ENCODE assay signal across 8 cellular contexts in the genomic region with DNA sequence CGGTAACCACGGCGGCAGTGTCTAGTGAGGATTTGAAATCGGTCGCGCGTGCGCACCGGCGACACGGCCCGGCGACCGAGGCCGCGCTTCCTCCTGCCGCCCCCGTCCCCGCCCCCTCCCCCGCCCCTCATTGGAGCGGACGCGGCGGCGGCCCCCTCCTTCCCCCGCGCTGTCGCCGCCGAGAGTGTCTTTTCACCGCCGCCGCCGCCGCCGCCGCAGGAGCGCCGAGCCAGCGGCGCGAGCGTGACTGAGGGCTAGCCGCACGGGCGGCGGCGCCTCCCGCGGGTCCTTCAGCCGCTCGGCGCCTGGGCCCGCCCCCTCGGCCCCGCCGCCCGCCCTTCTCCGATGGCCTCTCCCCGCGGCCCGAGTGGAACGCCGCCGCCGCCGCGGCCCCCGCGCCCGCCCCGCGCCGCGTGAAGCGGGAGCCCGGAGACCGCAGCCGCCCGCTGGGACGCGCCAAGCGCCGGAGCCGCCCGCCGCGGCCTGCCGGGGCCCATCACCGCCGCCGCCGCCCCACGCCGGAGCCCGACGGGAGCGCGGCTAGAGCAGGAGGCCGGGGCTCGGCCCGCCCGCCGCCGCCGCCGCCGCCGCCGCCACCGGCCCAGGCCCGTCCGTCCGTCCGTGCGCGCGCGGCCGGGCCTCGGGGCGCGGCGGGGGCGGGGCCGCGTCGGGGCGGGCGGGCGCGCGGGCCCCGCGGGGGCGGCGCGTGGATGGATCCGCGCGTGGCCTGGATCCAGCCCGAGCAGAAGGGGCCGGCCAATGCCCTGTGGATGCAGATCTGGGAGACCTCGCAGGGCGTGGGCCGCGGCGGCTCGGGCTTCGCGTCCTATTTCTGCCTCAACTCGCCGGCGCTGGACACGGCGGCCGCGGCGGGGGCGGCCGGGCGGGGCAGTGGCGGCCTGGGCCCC. TPM values are rescaled to one million over a fixed set of nuclear protein-coding genes. Genes with fewer than 3 reads are reported as not detected.
DNase-seq lines count a peak whose midpoint lies in the region; ATAC-seq lines count a peak whose summit lies in the region.

A gene (plus strand): TSS at position 159 of the 908 bp plus-strand sequence. CDS start 552 bp downstream, at position 711.

- in situ Hi-C loops in endometrial microvascular endothelial cells (cut with HindIII; ENCODE audit: inconsistent ontology term, low pct_unique_long_range_greater_than_20kb, low sequenced_read_pairs): no loop called here

- intact Hi-C loops in T-helper 2 cell treated with Interferon-gamma antibody and Interleukin-4, amounts not matched to agents 100 ng/mL and 5 ng/mL, for 36 hours (cut with micrococcal nuclease): loop anchor here (1.0 to 10.0 kb wide), 9 partner anchors 15 to 1221 kb away; a partner anchor contains a TSS

- H3K9me3 Mint-ChIP-seq in activated T-cell treated with anti-CD3 and anti-CD28 coated beads, Interleukin-2, amount 50 U/mL, for 4 hours: no peaks in the 10 kb centered on the region

- H3K4me3 ChIP-seq in mononuclear cell (ENCODE audit: low read length): peak within 1 kb of the TSS; percentile 90

- no peaks in the 10 kb centered on the region for H3K36me3 Mint-ChIP-seq in activated T-cell treated with anti-CD3 and anti-CD28 coated beads, Interleukin-2, amount 50 U/mL, for 4 hours (ENCODE audit: insufficient read depth)

- H3K4me3 Mint-ChIP-seq in activated T-cell treated with anti-CD3 and anti-CD28 coated beads, Interleukin-2, amount 50 U/mL, for 4 hours: peak within 1 kb of the TSS; percentile 88

- H3K9me3 ChIP-seq in mononuclear cell (ENCODE audit: low read depth, low read length): no peaks in the 10 kb centered on the region

- peaks cover 39% of the 10 kb centered on the region for H3K4me1 Mint-ChIP-seq in activated T-cell treated with anti-CD3 and anti-CD28 coated beads, Interleukin-2, amount 50 U/mL, for 4 hours (ENCODE audit: low read depth)

- H3K27me3 ChIP-seq in mononuclear cell (ENCODE audit: insufficient read depth, low read length): no peaks in the 10 kb centered on the region

- peak; percentile 48 to 49 for ATAC-seq in activated T-cell treated with anti-CD3 and anti-CD28 coated beads, Interleukin-2, amount 50 U/mL, for 4 hours
- ATAC-seq in HG03039 (IDR thresholded peaks at IDR 0.05; ENCODE audit: unreplicated experiment) (peak; percentile 27), HG03442 (IDR thresholded peaks at IDR 0.05; ENCODE audit: unreplicated experiment) (no peak)

- DNase-seq in activated T-cell treated with anti-CD3 and anti-CD28 coated beads, Interleukin-2, amount 50 U/mL, for 4 hours: no peak
- no peak for DNase-seq in activated T-cell treated with anti-CD3 and anti-CD28 coated beads, Interleukin-2, amount 50 U/mL, for 48 hours
- no peak for DNase-seq in ureter (ENCODE audit: low spot score)

- H3K4me1 ChIP-seq in mononuclear cell (ENCODE audit: insufficient read depth, low read length): peaks cover 49% of the 10 kb centered on the region

- no peaks in the 10 kb centered on the region for H3K27me3 Mint-ChIP-seq in activated T-cell treated with anti-CD3 and anti-CD28 coated beads, Interleukin-2, amount 50 U/mL, for 4 hours (ENCODE audit: low read depth)

RNA-seq across cellular contexts. Expression of the gene that starts here (rescaled TPM):
- 10 to 100 TPM; 24.7 to 27.4 (median 25.9) TPM for total RNA-seq in activated T-cell treated with anti-CD3 and anti-CD28 coated beads, Interleukin-2, amount 50 U/mL, for 4 hours
- total RNA-seq in T-helper 2 cell treated with Interferon-gamma antibody and Interleukin-4, amounts not matched to agents 100 ng/mL and 5 ng/mL, for 36 hours: 35.4 and 39.2 TPM in 2 replicates
- 11.5 TPM for total RNA-seq in endometrial microvascular endothelial cells (ENCODE audit: inconsistent ontology term)
- total RNA-seq in mononuclear cell: 38.9 TPM
- total RNA-seq in ureter: 28.9 TPM
